12 cellular contexts compared by ENCODE assay signal in genomic region chr1:42690477-42691156, GRCh38. TPM values are rescaled to one million over a fixed set of nuclear protein-coding genes. Genes with fewer than 3 reads are reported as not detected.
DNase-seq lines count a peak whose midpoint lies in the region; ATAC-seq and TF ChIP-seq lines count a peak whose summit lies in the region.
"Had no signal": no experiment of that assay in that cellular context is flagged by ENCODE, and none has a peak within 500 bp of the region (broad histone marks: within the 10 kb centered on the region; RNA-seq: fewer than 3 reads in every experiment).

No MANE protein-coding gene starts in this region.

- H3K36me3 ChIP-seq in hepatocyte (replicated peaks; ENCODE audit: insufficient read depth, low read depth) (no peaks in the 10 kb centered on the region), esophagus muscularis mucosa (peaks cover 0 to 17% (median 11%) of the 10 kb centered on the region in 4 donors)

- H3K79me2 ChIP-seq in hepatocyte = peaks cover 100% of the 10 kb centered on the region

- peak overlapping the region; percentile 68 for H3K4me2 ChIP-seq in hepatocyte

- H3K27me3 ChIP-seq in hepatocyte (no peaks in the 10 kb centered on the region), esophagus muscularis mucosa (no peaks in the 10 kb centered on the region)

- no peak overlapping the region for H3K4me3 ChIP-seq in GM12875 (ENCODE audit: low read depth, low read length)
- H3K4me3 ChIP-seq in hepatocyte = no peak overlapping the region
- no peak overlapping the region for H3K4me3 ChIP-seq in esophagus muscularis mucosa

- TF ChIP-seq EP300 in esophagus muscularis mucosa (IDR thresholded peaks at IDR 0.05) = no peak

- TF ChIP-seq CTCF in C4-2B (conservative IDR thresholded peaks at IDR 0.05) (peak; percentile 22; the same call in 1 of the 2 replicates), GM12875 (IDR thresholded peaks at IDR 0.05; ENCODE audit: borderline replicate concordance, insufficient read depth, low read depth, low read length) (0 out of 2 replicates have a peak, but pooled peaks have one; percentile 13), VCaP (conservative IDR thresholded peaks at IDR 0.05) (peak; percentile 34; the same call in 1 of the 2 replicates), hepatocyte (IDR thresholded peaks at IDR 0.05; ENCODE audit: poor library complexity) (peak; percentile 27), esophagus muscularis mucosa (IDR thresholded peaks at IDR 0.05) (no peak)

- ATAC-seq in HG03025 (IDR thresholded peaks at IDR 0.05; ENCODE audit: low FRiP score, unreplicated experiment) = no peak

- WGBS in hepatocyte (ENCODE audit: low lambda C conversion rate, missing lambda C conversion rate) = 88% methylated on average over 1 of the region's 1 CpG
- WGBS in esophagus muscularis mucosa = 92% methylated on average over 1 of the region's 1 CpG

- H3K9me3 ChIP-seq in hepatocyte (ENCODE audit: low read depth) (no peaks in the 10 kb centered on the region), esophagus muscularis mucosa (no peaks in the 10 kb centered on the region)

- H3K27ac ChIP-seq in C4-2B = no peak overlapping the region
- peak overlapping the region; percentile 69; the same call in 1 of the 2 replicates for H3K27ac ChIP-seq in VCaP
- H3K27ac ChIP-seq in hepatocyte = peak overlapping the region; percentile 14
- no peak overlapping the region for H3K27ac ChIP-seq in esophagus muscularis mucosa (replicated peaks in 1 of 4)

- no peaks in the 10 kb centered on the region for H3K9me2 ChIP-seq in hepatocyte (replicated peaks; ENCODE audit: insufficient read depth)

- peaks cover 98% of the 10 kb centered on the region for H4K20me1 ChIP-seq in hepatocyte (ENCODE audit: insufficient read depth, poor library complexity, severe bottlenecking)

- no peak overlapping the region for H2AFZ ChIP-seq in hepatocyte

- H3K4me1 ChIP-seq in hepatocyte (ENCODE audit: insufficient read depth) = peaks cover 59% of the 10 kb centered on the region
- peaks cover 59 to 84% (median 80%) of the 10 kb centered on the region in 4 donors for H3K4me1 ChIP-seq in esophagus muscularis mucosa

- intact Hi-C loops in esophagus muscularis mucosa (cut with DNase I) = no loop called here

- no peak for TF ChIP-seq POLR2A in esophagus muscularis mucosa (IDR thresholded peaks at IDR 0.05; ENCODE audit: low read depth)

- no peak for DNase-seq in hepatocyte (ENCODE audit: low spot score)
- DNase-seq in NCI-H226 = no peak
- DNase-seq in esophagus muscularis mucosa (ENCODE audit: extremely low spot score) = no peak
- DNase-seq in superior temporal gyrus (ENCODE audit: extremely low spot score) = no peak
- DNase-seq: activated CD4-positive, alpha-beta T cell treated with anti-CD3 and anti-CD28 coated beads, Interleukin-2, amount 50 U/mL, for 48 hours; cortex of kidney had no signal

RNA-seq across cellular contexts. Expression of gene YBX1, which starts 8.4 kb away (rescaled TPM):
- total RNA-seq in hepatocyte (418 and 428 TPM in 2 replicates), esophagus muscularis mucosa (100 to 1,000 TPM; 778 to 889 (median 812) TPM)
- 177 and 183 TPM in 2 replicates for polyA plus RNA-seq in hepatocyte

RNA-seq across cellular contexts. Expression of gene PPIH, which starts 32.4 kb away (rescaled TPM):
- total RNA-seq in hepatocyte (35.6 and 36.4 TPM in 2 replicates), esophagus muscularis mucosa (10 to 100 TPM; 12.5 to 17.2 (median 15.0) TPM)
- polyA plus RNA-seq in hepatocyte = 26.1 and 30.7 TPM in 2 replicates

RNA-seq across cellular contexts. Expression of gene CLDN19, which starts 49.4 kb away (rescaled TPM):
- total RNA-seq in hepatocyte (2.5 and 6.9 TPM in 2 replicates), esophagus muscularis mucosa (1 to 10 TPM in 2 of 4 donors, under 1 TPM in 1, not detected in 1; 0.99 to 1.9 (median 1.1) TPM)
- 3.8 and 4.5 TPM in 2 replicates for polyA plus RNA-seq in hepatocyte
- total RNA-seq: pulmonary artery endothelial cell, RPMI7951 had no signal

Comparison
In these comparisons a context has a peak if more than half of its experiments do, and no peak if none do; other contexts are left out.
1. H3K27ac ChIP-seq: peak in VCaP (single experiment) and hepatocyte (single experiment); none in C4-2B (single experiment) and esophagus muscularis mucosa (0 of 4).
2. CTCF ChIP-seq: peak in C4-2B (single experiment), GM12875 (single experiment), VCaP (single experiment) and hepatocyte (single experiment); none in esophagus muscularis mucosa (0 of 3).